In genomic region chr3:177596822-177597271, GRCh38 we compare ENCODE assay signal across 8 cellular contexts.
DNase-seq lines count a peak whose midpoint lies in the region; FAIRE-seq and TF ChIP-seq lines count a peak whose summit lies in the region.
"Had no signal": no experiment of that assay in that cellular context is flagged by ENCODE, and none has a peak within 500 bp of the region (broad histone marks: within the 10 kb centered on the region; RNA-seq: fewer than 3 reads in every experiment).

No MANE protein-coding gene starts in this region.

- H2AFZ ChIP-seq in Karpas-422 (ENCODE audit: low read length) = no peak overlapping the region

- no peaks in the 10 kb centered on the region for H3K4me1 ChIP-seq in Karpas-422 (ENCODE audit: low read length)

- H4K20me1 ChIP-seq in Karpas-422 (ENCODE audit: insufficient read depth, low read depth, low read length) = no peaks in the 10 kb centered on the region

- peak overlapping the region; percentile 3; the same call in 1 of the 2 replicates for H3K27ac ChIP-seq in HL-60 (replicated peaks)
- peak overlapping the region in 19 of 21 experiments; percentile 17 to 86 (median 74) for H3K27ac ChIP-seq in skin epidermis
- no peak overlapping the region for H3K27ac ChIP-seq in Karpas-422 (ENCODE audit: low read length)

- DNase-seq in HL-60 (ENCODE audit: low read depth in 1 of 2, low spot score in 1 of 2) = no peak
- DNase-seq in RCC 7860 (ENCODE audit: low spot score) = peak; percentile 51
- DNase-seq in fibroblast of the conjunctiva (ENCODE audit: low read depth) = peak; percentile 71
- DNase-seq in NCI-H446 treated with DMSO at 0.1 percent for 48 hours (lab: John Stamatoyannopoulos, UW) = no peak
- DNase-seq in activated naive CD4-positive, alpha-beta T cell treated with Interleukin-2 at 50 U/mL for 16 hours = no peak
- no peak for DNase-seq in Karpas-422

- H3K4me2 ChIP-seq in Karpas-422 (ENCODE audit: low read depth, low read length, poor library complexity, severe bottlenecking) = no peak overlapping the region

- no peak overlapping the region for H3K4me3 ChIP-seq in HL-60 (replicated peaks; ENCODE audit: insufficient read depth, low read length)
- no peak overlapping the region for H3K4me3 ChIP-seq in skin epidermis
- H3K4me3 ChIP-seq in Karpas-422 (ENCODE audit: low read length) = no peak overlapping the region
- H3K4me3 ChIP-seq: body of pancreas had no signal

- no peak for FAIRE-seq in RCC 7860 (lab: Jason Lieb, UNC)

- no peaks in the 10 kb centered on the region for H3K36me3 ChIP-seq in Karpas-422 (ENCODE audit: insufficient read depth, low read length)

- no peak overlapping the region for H3K9ac ChIP-seq in Karpas-422 (ENCODE audit: low read length)

- H3K79me2 ChIP-seq in Karpas-422 (ENCODE audit: low read length) = no peaks in the 10 kb centered on the region

- H3K9me3 ChIP-seq in Karpas-422 (ENCODE audit: low read length) = no peaks in the 10 kb centered on the region
- H3K9me3 ChIP-seq: body of pancreas had no signal

- no peak for TF ChIP-seq CTCF in HL-60 (IDR thresholded peaks at IDR 0.05; ENCODE audit: insufficient read depth, low read length)

- no peaks in the 10 kb centered on the region for H3K9me2 ChIP-seq in Karpas-422 (replicated peaks; ENCODE audit: insufficient read depth, low read length)

- no peaks in the 10 kb centered on the region for H3K27me3 ChIP-seq in HL-60 (ENCODE audit: insufficient read depth, poor library complexity, severe bottlenecking)
- H3K27me3 ChIP-seq in Karpas-422 (ENCODE audit: low read length) = no peaks in the 10 kb centered on the region
- H3K27me3 ChIP-seq: body of pancreas had no signal

Comparison
In these comparisons a context has a peak if more than half of its experiments do, and no peak if none do; other contexts are left out.
1. DNase-seq: peak in RCC 7860 (single experiment) and fibroblast of the conjunctiva (single experiment); none in HL-60 (0 of 2), NCI-H446 treated with DMSO at 0.1 percent for 48 hours (single experiment), activated naive CD4-positive, alpha-beta T cell treated with Interleukin-2 at 50 U/mL for 16 hours (single experiment) and Karpas-422 (single experiment).